1 cellular context compared by ENCODE assay signal in the genomic region with DNA sequence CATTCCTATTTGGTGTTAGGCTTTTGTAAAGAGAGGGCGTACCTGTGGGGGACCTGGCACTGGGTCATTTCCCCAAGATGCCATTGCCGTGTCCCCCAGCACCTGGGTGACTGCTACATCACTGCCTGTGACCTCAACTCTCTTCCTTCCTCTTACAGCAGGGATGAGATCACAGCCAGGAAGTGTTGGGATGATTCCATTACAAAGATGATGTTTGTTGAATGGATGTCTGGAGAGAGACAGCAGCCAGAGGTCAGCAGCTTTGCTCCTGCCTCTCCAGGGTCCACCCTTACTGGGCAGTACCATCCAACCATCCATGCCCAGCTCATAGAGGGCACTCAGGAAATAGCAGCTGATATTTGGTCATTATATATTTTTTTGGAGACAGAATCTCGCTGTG.
TF ChIP-seq lines count a peak whose summit lies in the region.

No MANE protein-coding gene starts in this region.

TF ChIP-seq in IMR-90, 13 proteins besides CTCF, POLR2A, EP300 and RAD21:
- TF ChIP-seq MAZ (IDR thresholded peaks at IDR 0.05; ENCODE audit: borderline replicate concordance, low read depth, low read length) (no peak), CHD1 (IDR thresholded peaks at IDR 0.05; ENCODE audit: low read depth, low read length) (no peak), RCOR1 (IDR thresholded peaks at IDR 0.05; ENCODE audit: insufficient replicate concordance, low read length) (no peak), FOS (IDR thresholded peaks at IDR 0.05; ENCODE audit: low read depth, low read length) (no peak), CEBPB (IDR thresholded peaks at IDR 0.05; ENCODE audit: low read depth, low read length) (no peak), NFE2L2 (IDR thresholded peaks at IDR 0.05; ENCODE audit: low read depth, low read length) (no peak), MXI1 (IDR thresholded peaks at IDR 0.05; ENCODE audit: borderline replicate concordance, low read depth, low read length) (no peak), BHLHE40 (IDR thresholded peaks at IDR 0.05; ENCODE audit: low read depth, low read length) (no peak), SMC3 (IDR thresholded peaks at IDR 0.05; ENCODE audit: low read depth, low read length) (no peak), RFX5 (IDR thresholded peaks at IDR 0.05; ENCODE audit: low read depth, low read length) (no peak), MAFK (IDR thresholded peaks at IDR 0.05; ENCODE audit: low read depth, low read length) (no peak)
- TF ChIP-seq, protein P1, sequence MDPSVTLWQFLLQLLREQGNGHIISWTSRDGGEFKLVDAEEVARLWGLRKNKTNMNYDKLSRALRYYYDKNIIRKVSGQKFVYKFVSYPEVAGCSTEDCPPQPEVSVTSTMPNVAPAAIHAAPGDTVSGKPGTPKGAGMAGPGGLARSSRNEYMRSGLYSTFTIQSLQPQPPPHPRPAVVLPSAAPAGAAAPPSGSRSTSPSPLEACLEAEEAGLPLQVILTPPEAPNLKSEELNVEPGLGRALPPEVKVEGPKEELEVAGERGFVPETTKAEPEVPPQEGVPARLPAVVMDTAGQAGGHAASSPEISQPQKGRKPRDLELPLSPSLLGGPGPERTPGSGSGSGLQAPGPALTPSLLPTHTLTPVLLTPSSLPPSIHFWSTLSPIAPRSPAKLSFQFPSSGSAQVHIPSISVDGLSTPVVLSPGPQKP (IDR thresholded peaks at IDR 0.05; ENCODE audit: borderline replicate concordance, low read depth, low read length) = no peak
- TF ChIP-seq, protein P2, sequence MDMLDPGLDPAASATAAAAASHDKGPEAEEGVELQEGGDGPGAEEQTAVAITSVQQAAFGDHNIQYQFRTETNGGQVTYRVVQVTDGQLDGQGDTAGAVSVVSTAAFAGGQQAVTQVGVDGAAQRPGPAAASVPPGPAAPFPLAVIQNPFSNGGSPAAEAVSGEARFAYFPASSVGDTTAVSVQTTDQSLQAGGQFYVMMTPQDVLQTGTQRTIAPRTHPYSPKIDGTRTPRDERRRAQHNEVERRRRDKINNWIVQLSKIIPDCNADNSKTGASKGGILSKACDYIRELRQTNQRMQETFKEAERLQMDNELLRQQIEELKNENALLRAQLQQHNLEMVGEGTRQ (IDR thresholded peaks at IDR 0.05; ENCODE audit: low read depth, low read length) = no peak
